In the genomic region with DNA sequence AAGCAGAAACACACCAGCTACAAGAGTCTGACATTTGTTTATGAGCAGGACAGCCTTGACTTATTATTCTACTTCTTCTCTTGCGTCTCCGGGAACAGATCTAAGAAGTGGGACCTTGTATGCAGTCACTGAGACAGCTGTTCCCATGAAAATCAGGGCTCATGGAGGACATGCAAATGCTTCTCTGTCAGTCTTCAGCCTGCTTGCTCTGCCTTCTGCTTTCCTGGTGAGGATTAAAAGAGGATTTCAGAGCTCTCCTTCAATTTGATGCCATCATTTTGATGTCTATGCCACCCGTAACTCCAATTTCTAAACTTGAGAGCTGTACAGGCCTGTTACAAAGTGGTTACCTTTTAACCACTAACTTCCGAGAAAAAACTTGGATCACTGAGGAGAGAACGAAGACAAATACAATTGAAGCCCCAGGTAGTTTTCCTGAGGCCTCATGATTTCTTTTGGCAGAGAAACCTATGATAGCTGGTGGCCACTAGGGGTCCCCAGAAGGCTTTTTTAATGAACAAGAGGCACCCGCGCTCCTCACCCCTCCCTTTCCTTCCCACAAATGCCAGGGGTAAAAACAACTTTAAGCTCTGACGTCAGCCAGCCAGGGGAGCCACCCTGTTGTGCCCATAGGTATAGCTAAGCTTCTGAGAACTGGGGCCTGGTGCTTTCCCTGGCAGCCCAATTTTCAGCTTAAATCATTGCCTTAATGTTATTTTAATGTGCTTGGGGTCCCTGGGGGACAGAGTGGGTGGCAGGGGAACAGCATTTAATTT, we compare ENCODE assay signal across 8 cellular contexts.
DNase-seq lines count a peak whose midpoint lies in the region; ATAC-seq, FAIRE-seq and TF ChIP-seq lines count a peak whose summit lies in the region.

No MANE protein-coding gene starts in this region.

- no peak overlapping the region for H3K4me3 Mint-ChIP-seq in WTC11

- H3K36me3 Mint-ChIP-seq in WTC11 = no peaks in the 10 kb centered on the region

- CTCF ChIA-PET in WTC11 (lab: Charles Lee) = interaction anchor here (0.5 to 3.2 kb wide), 39 partner anchors 8 to 465 kb away, joined by 3 to 42 read pairs (median 3); a partner anchor contains a TSS

- ATAC-seq in GM18909 (IDR thresholded peaks at IDR 0.05; ENCODE audit: poor library complexity, unreplicated experiment) (peak; percentile 90), HG03159 (IDR thresholded peaks at IDR 0.05; ENCODE audit: unreplicated experiment) (peak; percentile 88), WTC11 (peak; percentile 96)

- POLR2A ChIA-PET in WTC11 (lab: Charles Lee) = no interaction called here

- DNase-seq in AG09309 (ENCODE audit: low read depth) (peak; percentile 63), NCI-H2196 treated with DMSO at 0.1 percent for 48 hours (lab: John Stamatoyannopoulos, UW; ENCODE audit: unreplicated experiment) (peak; percentile 43), WTC11 (ENCODE audit: low spot score) (peak; percentile 80), bronchial epithelial cell (ENCODE audit: low read depth) (peak; percentile 88), islet precursor cell (peak; percentile 94)
- DNase-seq in stimulated activated CD4-positive, alpha-beta T cell treated with anti-CD3 and anti-CD28 coated beads, Interleukin-1b, Interleukin-23, amount 100 ng/mL, for 1 hour (ENCODE audit: low read depth in 2 of 2) = peak; percentile 59 to 75

- no peaks in the 10 kb centered on the region for H3K27me3 Mint-ChIP-seq in WTC11 (ENCODE audit: low read depth)

- H3K4me3 ChIP-seq in AG09309 (ENCODE audit: control insufficient read depth, low read depth, low read length) (no peak overlapping the region), bronchial epithelial cell (ENCODE audit: low read depth, low read length) (no peak overlapping the region)

- TF ChIP-seq CTCF in AG09309 (IDR thresholded peaks at IDR 0.05; ENCODE audit: control insufficient read depth, insufficient read depth, low read depth, low read length, missing control alignments) = peak; percentile 86
- TF ChIP-seq CTCF in WTC11 (IDR thresholded peaks at IDR 0.05) = peak; percentile 66; the same call in 1 of the 2 replicates
- peak; percentile 79 for TF ChIP-seq CTCF in bronchial epithelial cell (IDR thresholded peaks at IDR 0.05; ENCODE audit: insufficient read depth, low read length, severe bottlenecking)

- peak; percentile 70 for FAIRE-seq in bronchial epithelial cell (lab: Jason Lieb, UNC)

- no peaks in the 10 kb centered on the region for H3K36me3 ChIP-seq in bronchial epithelial cell (ENCODE audit: control insufficient read depth, insufficient read depth, low read length)

- peak overlapping the region; percentile 96 for H3K27ac Mint-ChIP-seq in WTC11

- H3K27me3 ChIP-seq in bronchial epithelial cell (ENCODE audit: control insufficient read depth, insufficient read depth, low read length) = no peaks in the 10 kb centered on the region

- no peaks in the 10 kb centered on the region for H3K9me3 Mint-ChIP-seq in WTC11

- H3K4me1 Mint-ChIP-seq in WTC11 = peaks cover 49% of the 10 kb centered on the region

TF ChIP-seq in WTC11, 78 proteins besides CTCF, POLR2A, EP300 and RAD21:
- TF ChIP-seq RELA (CRISPR knock-in tag; IDR thresholded peaks at IDR 0.05; ENCODE audit: borderline replicate concordance) (no peak), ZNF423 (CRISPR knock-in tag; IDR thresholded peaks at IDR 0.05) (peak; percentile 74), SMAD3 (CRISPR knock-in tag; IDR thresholded peaks at IDR 0.05; ENCODE audit: borderline replicate concordance) (no peak), GABPB1 (CRISPR knock-in tag; IDR thresholded peaks at IDR 0.05) (no peak), GRHL2 (CRISPR knock-in tag; IDR thresholded peaks at IDR 0.05; ENCODE audit: insufficient replicate concordance, severe bottlenecking) (no peak)
- TF ChIP-seq, protein P1, sequence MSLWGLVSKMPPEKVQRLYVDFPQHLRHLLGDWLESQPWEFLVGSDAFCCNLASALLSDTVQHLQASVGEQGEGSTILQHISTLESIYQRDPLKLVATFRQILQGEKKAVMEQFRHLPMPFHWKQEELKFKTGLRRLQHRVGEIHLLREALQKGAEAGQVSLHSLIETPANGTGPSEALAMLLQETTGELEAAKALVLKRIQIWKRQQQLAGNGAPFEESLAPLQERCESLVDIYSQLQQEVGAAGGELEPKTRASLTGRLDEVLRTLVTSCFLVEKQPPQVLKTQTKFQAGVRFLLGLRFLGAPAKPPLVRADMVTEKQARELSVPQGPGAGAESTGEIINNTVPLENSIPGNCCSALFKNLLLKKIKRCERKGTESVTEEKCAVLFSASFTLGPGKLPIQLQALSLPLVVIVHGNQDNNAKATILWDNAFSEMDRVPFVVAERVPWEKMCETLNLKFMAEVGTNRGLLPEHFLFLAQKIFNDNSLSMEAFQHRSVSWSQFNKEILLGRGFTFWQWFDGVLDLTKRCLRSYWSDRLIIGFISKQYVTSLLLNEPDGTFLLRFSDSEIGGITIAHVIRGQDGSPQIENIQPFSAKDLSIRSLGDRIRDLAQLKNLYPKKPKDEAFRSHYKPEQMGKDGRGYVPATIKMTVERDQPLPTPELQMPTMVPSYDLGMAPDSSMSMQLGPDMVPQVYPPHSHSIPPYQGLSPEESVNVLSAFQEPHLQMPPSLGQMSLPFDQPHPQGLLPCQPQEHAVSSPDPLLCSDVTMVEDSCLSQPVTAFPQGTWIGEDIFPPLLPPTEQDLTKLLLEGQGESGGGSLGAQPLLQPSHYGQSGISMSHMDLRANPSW (CRISPR knock-in tag; conservative IDR thresholded peaks at IDR 0.05; ENCODE audit: low read depth) = no peak
- TF ChIP-seq, protein P2, sequence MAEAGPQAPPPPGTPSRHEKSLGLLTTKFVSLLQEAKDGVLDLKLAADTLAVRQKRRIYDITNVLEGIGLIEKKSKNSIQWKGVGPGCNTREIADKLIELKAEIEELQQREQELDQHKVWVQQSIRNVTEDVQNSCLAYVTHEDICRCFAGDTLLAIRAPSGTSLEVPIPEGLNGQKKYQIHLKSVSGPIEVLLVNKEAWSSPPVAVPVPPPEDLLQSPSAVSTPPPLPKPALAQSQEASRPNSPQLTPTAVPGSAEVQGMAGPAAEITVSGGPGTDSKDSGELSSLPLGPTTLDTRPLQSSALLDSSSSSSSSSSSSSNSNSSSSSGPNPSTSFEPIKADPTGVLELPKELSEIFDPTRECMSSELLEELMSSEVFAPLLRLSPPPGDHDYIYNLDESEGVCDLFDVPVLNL (CRISPR knock-in tag; IDR thresholded peaks at IDR 0.05; ENCODE audit: borderline replicate concordance, low read depth) = no peak
TF ChIP-seq in WTC11: peak in this region for 1.

Comparison
In these comparisons a context has a peak if more than half of its experiments do, and no peak if none do; other contexts are left out.
1. DNase-seq: peak in every context shown above with its lines; median percentile 94 in islet precursor cell; 88 in bronchial epithelial cell; 80 in WTC11; 67 in stimulated activated CD4-positive, alpha-beta T cell treated with anti-CD3 and anti-CD28 coated beads, Interleukin-1b, Interleukin-23, amount 100 ng/mL, for 1 hour; 63 in AG09309; 43 in NCI-H2196 treated with DMSO at 0.1 percent for 48 hours.